In genomic region chr10:78045237-78045636, GRCh38 we compare ENCODE assay signal across 10 cellular contexts. TPM values are rescaled to one million over a fixed set of nuclear protein-coding genes. Genes with fewer than 3 reads are reported as not detected.
A peak's percentile ranks its signal among the peaks of the same experiment; 100 is the strongest.
DNase-seq lines count a peak whose midpoint lies in the region; ATAC-seq and TF ChIP-seq lines count a peak whose summit lies in the region.
"Had no signal": no experiment of that assay in that cellular context is flagged by ENCODE, and none has a peak within 500 bp of the region (broad histone marks: within the 10 kb centered on the region; RNA-seq: fewer than 3 reads in every experiment).

No MANE protein-coding gene starts in this region.

- H3K27me3 ChIP-seq in breast epithelium: no peaks in the 10 kb centered on the region

- peaks cover 5% of the 10 kb centered on the region for H3K36me3 ChIP-seq in breast epithelium

- H3K27ac Mint-ChIP-seq in WTC11: no peak overlapping the region

- no peak for TF ChIP-seq CTCF in breast epithelium (IDR thresholded peaks at IDR 0.05)
- TF ChIP-seq CTCF in WTC11 (IDR thresholded peaks at IDR 0.05): no peak
- no peak for TF ChIP-seq CTCF in lower leg skin (IDR thresholded peaks at IDR 0.05)

- no peak overlapping the region for H3K4me3 Mint-ChIP-seq in WTC11

- H3K4me3 ChIP-seq in breast epithelium (no peak overlapping the region), lower leg skin (ENCODE audit: low read depth, poor library complexity, severe bottlenecking) (no peak overlapping the region)

- no peaks in the 10 kb centered on the region for H3K4me1 ChIP-seq in breast epithelium

- DNase-seq in Ammon's horn (ENCODE audit: low spot score): peak; percentile 39
- DNase-seq in OCI-M1 (lab: John Stamatoyannopoulos, UW): peak; percentile 42
- DNase-seq in breast epithelium (ENCODE audit: low spot score in 2 of 2): no peak
- DNase-seq in retina: no peak
- no peak for DNase-seq in WTC11 (ENCODE audit: low spot score)
- DNase-seq in lower leg skin (ENCODE audit: low spot score in 2 of 2): no peak
- DNase-seq: central memory CD4-positive, alpha-beta T cell; SK-N-SH had no signal

- ATAC-seq in GM19023 (IDR thresholded peaks at IDR 0.05; ENCODE audit: unreplicated experiment) (peak; percentile 58), HG02884 (IDR thresholded peaks at IDR 0.05; ENCODE audit: unreplicated experiment) (peak; percentile 58), WTC11 (no peak)

- no peak for TF ChIP-seq POLR2A in breast epithelium (IDR thresholded peaks at IDR 0.05)
- TF ChIP-seq POLR2A in lower leg skin (IDR thresholded peaks at IDR 0.05): no peak

- CTCF ChIA-PET in WTC11 (lab: Charles Lee): interaction anchor here (1.1 to 4.1 kb wide), 6 partner anchors 9 to 215 kb away, joined by 4 to 39 read pairs (median 10); no protein-coding TSS in a partner anchor

- no peaks in the 10 kb centered on the region for H3K9me3 Mint-ChIP-seq in WTC11

- peaks cover 30% of the 10 kb centered on the region for H3K36me3 Mint-ChIP-seq in WTC11

- H3K27ac ChIP-seq in breast epithelium: no peak overlapping the region

- POLR2A ChIA-PET in WTC11 (lab: Charles Lee): no interaction called here

- no peaks in the 10 kb centered on the region for H3K27me3 Mint-ChIP-seq in WTC11 (ENCODE audit: low read depth)

- H3K9me3 ChIP-seq in breast epithelium: no peaks in the 10 kb centered on the region
- H3K9me3 ChIP-seq: SK-N-SH had no signal

- intact Hi-C loops in breast epithelium (cut with DNase I; ENCODE audit: low total_unique reads) (loop anchor here (10.0 kb wide), 1 partner anchor 1140 kb away; no protein-coding TSS in a partner anchor), lower leg skin (cut with DNase I; ENCODE audit: low total_unique reads) (no loop called here)

- peaks cover 52% of the 10 kb centered on the region for H3K4me1 Mint-ChIP-seq in WTC11

- 74 to 81% methylated on average over 10 of the region's 10 CpGs for WGBS in lower leg skin, 2 donors

TF ChIP-seq in WTC11, 78 proteins besides CTCF, POLR2A, EP300 and RAD21:
- TF ChIP-seq CREB1 (CRISPR knock-in tag; IDR thresholded peaks at IDR 0.05) (no peak), ZNF219 (CRISPR knock-in tag; IDR thresholded peaks at IDR 0.05; ENCODE audit: borderline replicate concordance) (no peak), ZNF317 (CRISPR knock-in tag; IDR thresholded peaks at IDR 0.05; ENCODE audit: borderline replicate concordance, low read depth) (no peak), E2F1 (CRISPR knock-in tag; IDR thresholded peaks at IDR 0.05) (no peak), NR2C2 (CRISPR knock-in tag; IDR thresholded peaks at IDR 0.05) (no peak), SOX15 (CRISPR knock-in tag; IDR thresholded peaks at IDR 0.05) (no peak), RORB (CRISPR knock-in tag; IDR thresholded peaks at IDR 0.05) (no peak), NR1H2 (CRISPR knock-in tag; IDR thresholded peaks at IDR 0.05) (no peak), SMAD4 (CRISPR knock-in tag; IDR thresholded peaks at IDR 0.05) (no peak), AFF4 (CRISPR knock-in tag; IDR thresholded peaks at IDR 0.05; ENCODE audit: borderline replicate concordance) (no peak)

RNA-seq across cellular contexts. Expression of gene RPS24, which starts 11.6 kb away (rescaled TPM):
- total RNA-seq in breast epithelium: 1,000 to 10,000 TPM; 2,814 to 3,927 (median 3,251) TPM
- 1,819 to 2,002 TPM (median 1,916 TPM) in 3 replicates for total RNA-seq in WTC11 (2021)
- 1,000 to 10,000 TPM; 2,501 to 3,845 (median 3,318) TPM for total RNA-seq in lower leg skin

RNA-seq across cellular contexts. Expression of gene POLR3A, which starts 15.9 kb away (rescaled TPM):
- total RNA-seq in breast epithelium: 10 to 100 TPM; 10.1 to 17.9 (median 13.4) TPM
- total RNA-seq in WTC11 (2021): 27.5 to 32.2 TPM (median 27.9 TPM) in 3 replicates
- 10 to 100 TPM in 3 of 4 donors, 1 to 10 TPM in 1; 8.7 to 11.1 (median 10.9) TPM for total RNA-seq in lower leg skin

Comparison
In these comparisons a context has a peak if more than half of its experiments do, and no peak if none do; other contexts are left out.
1. DNase-seq: peak in Ammon's horn (single experiment) and OCI-M1 (single experiment); none in breast epithelium (0 of 2), retina (single experiment), WTC11 (single experiment) and lower leg skin (0 of 2).